19 cellular contexts compared by ENCODE assay signal in the genomic region with DNA sequence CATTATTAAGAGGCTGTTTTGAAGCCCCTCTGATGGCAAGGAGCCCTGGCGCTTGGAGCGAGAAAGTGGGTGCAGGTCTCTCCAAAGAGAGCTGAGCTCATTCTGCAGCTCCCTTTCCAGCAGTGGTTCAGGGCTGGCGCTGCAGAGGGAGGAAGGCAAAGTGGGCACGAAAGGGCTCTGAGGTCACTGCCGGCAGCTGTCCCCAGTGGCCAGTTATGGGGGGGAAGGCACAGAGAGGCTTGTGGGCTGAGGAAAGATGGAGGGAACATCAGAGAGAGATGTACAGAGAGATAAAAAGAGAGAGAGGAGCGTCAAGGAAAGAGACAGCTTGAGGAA.
DNase-seq lines count a peak whose midpoint lies in the region; ATAC-seq and TF ChIP-seq lines count a peak whose summit lies in the region.
"Had no signal": no experiment of that assay in that cellular context is flagged by ENCODE, and none has a peak within 500 bp of the region (broad histone marks: within the 10 kb centered on the region; RNA-seq: fewer than 3 reads in every experiment).

No MANE protein-coding gene starts in this region.

- H3K14ac ChIP-seq in IMR-90 (replicated peaks; ENCODE audit: low read depth, low read length), result no peak overlapping the region

- no peak overlapping the region for H2BK15ac ChIP-seq in IMR-90 (ENCODE audit: low read depth, low read length)

- no peaks in the 10 kb centered on the region for H3K9me1 ChIP-seq in IMR-90 (ENCODE audit: insufficient read depth, low read length)

- BruUV-seq in IMR-90 (replicated peaks; lab: Mats Ljungman, UMichigan), result no TSS peak

- in situ Hi-C loops in IMR-90 (cut with MboI; ENCODE audit: low sequenced_read_pairs) (no loop called here), ACHN (cut with HindIII; ENCODE audit: low pct_ligation_motif_present, low pct_unique_long_range_greater_than_20kb, low sequenced_read_pairs) (no loop called here)

- peak overlapping the region; percentile 92 for H3K4me2 ChIP-seq in IMR-90 (ENCODE audit: low read depth, low read length)

- H3K4ac ChIP-seq in IMR-90 (ENCODE audit: low read depth, low read length), result no peak overlapping the region

- WGBS in IMR-90 (ENCODE audit: extremely low coverage in 2 of 2, insufficient read length in 1 of 2), 2 experiments, result 48% methylated on average over 3 of the region's 6 CpGs; no CpG with 5 or more reads in 1 of the 2 experiments
- WGBS in thyroid gland, 2 donors, result 9 to 11% methylated on average over 6 of the region's 6 CpGs

- H3K9me3 ChIP-seq in IMR-90 (ENCODE audit: control insufficient read depth, insufficient read depth, low read length) (peaks cover 2% of the 10 kb centered on the region), subcutaneous abdominal adipose tissue (ENCODE audit: control insufficient read depth in 5 of 5, low read length in 5 of 5) (peaks cover 0 to 2% (median 0%) of the 10 kb centered on the region in 5 donors), thyroid gland (no peaks in the 10 kb centered on the region)
- H3K9me3 ChIP-seq: Caco-2 had no signal

- no peak overlapping the region for H4K8ac ChIP-seq in IMR-90 (ENCODE audit: low read depth in 2 of 2, low read length in 2 of 2)

- 0 out of 2 replicates have a peak overlapping the region, but pooled peaks have one; percentile 60 for H3K23ac ChIP-seq in IMR-90 (ENCODE audit: low read depth, low read length)

- H3K18ac ChIP-seq in IMR-90 (ENCODE audit: low read depth, low read length), result no peak overlapping the region

- H4K91ac ChIP-seq in IMR-90 (ENCODE audit: insufficient read depth, low read depth, low read length), result no peak overlapping the region; the same call in 1 of the 2 replicates

- CTCF ChIA-PET in IMR-90 (lab: Yijun Ruan, JAX), result interaction anchor here (0.6 to 1.0 kb wide), 4 partner anchors 11 to 1793 kb away, joined by 3 to 6 read pairs (median 4); no protein-coding TSS in a partner anchor

- TF ChIP-seq CTCF in IMR-90 (conservative IDR thresholded peaks at IDR 0.05; ENCODE audit: low read depth, low read length) (no peak), thyroid gland (IDR thresholded peaks at IDR 0.05) (no peak)

- no peak overlapping the region for H3K27ac ChIP-seq in IMR-90 (ENCODE audit: insufficient read depth, low read length)
- no peak overlapping the region for H3K27ac ChIP-seq in subcutaneous abdominal adipose tissue (ENCODE audit: low read depth, low read length)
- H3K27ac ChIP-seq in thyroid gland, result no peak overlapping the region
- H3K27ac ChIP-seq: RWPE1, tibial nerve had no signal

- POLR2A ChIA-PET in IMR-90 (lab: Charles Lee; ENCODE audit: unreplicated experiment), result interaction anchor here (1.4 kb wide), 1 partner anchor 76 kb away, joined by 3 read pairs; a partner anchor contains a TSS

- TF ChIP-seq POLR2A in IMR-90 (IDR thresholded peaks at IDR 0.05; ENCODE audit: low read depth, low read length), result no peak
- TF ChIP-seq POLR2A in thyroid gland (IDR thresholded peaks at IDR 0.05), result no peak

- peak overlapping the region; percentile 85 for H3K4me3 ChIP-seq in IMR-90 (ENCODE audit: insufficient read depth, low read depth, low read length)
- peak overlapping the region; percentile 25 for H3K4me3 ChIP-seq in iPS-11a (ENCODE audit: low read depth, low read length)
- H3K4me3 ChIP-seq in subcutaneous abdominal adipose tissue (ENCODE audit: low read depth in 1 of 5, low read length in 5 of 5), result peak overlapping the region in 3 of 5 donors; percentile 56 to 61 (median 61)
- no peak overlapping the region for H3K4me3 ChIP-seq in thyroid gland (replicated peaks in 1 of 3)

- H2BK5ac ChIP-seq in IMR-90 (ENCODE audit: low read depth, low read length, poor library complexity, severe bottlenecking), result no peak overlapping the region

- H3K36me3 ChIP-seq in IMR-90 (ENCODE audit: control insufficient read depth, insufficient read depth, low read length) (no peaks in the 10 kb centered on the region), subcutaneous abdominal adipose tissue (ENCODE audit: control insufficient read depth in 5 of 5, insufficient read depth in 5 of 5, low read length in 5 of 5) (no peaks in the 10 kb centered on the region), thyroid gland (no peaks in the 10 kb centered on the region)
- H3K36me3 ChIP-seq: tibial nerve had no signal

- dilution Hi-C loops in IMR-90 (cut with HindIII; ENCODE audit: low sequenced_read_pairs, unreplicated experiment), result no loop called here

- no peak overlapping the region for H3K56ac ChIP-seq in IMR-90 (ENCODE audit: extremely low read depth, insufficient read depth, low read length)

- TF ChIP-seq RAD21 in IMR-90 (IDR thresholded peaks at IDR 0.05; ENCODE audit: low read length), result no peak

- no peak overlapping the region for H2BK20ac ChIP-seq in IMR-90 (ENCODE audit: low read depth, low read length)

- H3K27me3 ChIP-seq in IMR-90 (ENCODE audit: control insufficient read depth, insufficient read depth, low read length), result peaks cover 29% of the 10 kb centered on the region
- peaks cover 26 to 45% (median 33%) of the 10 kb centered on the region in 5 donors for H3K27me3 ChIP-seq in subcutaneous abdominal adipose tissue (ENCODE audit: control insufficient read depth in 5 of 5, insufficient read depth in 4 of 5, low read length in 5 of 5)
- peaks cover 26% of the 10 kb centered on the region for H3K27me3 ChIP-seq in thyroid gland

- DNase-seq in NCI-H510A treated with DMSO at 0.1 percent for 48 hours (lab: John Stamatoyannopoulos, UW) (peak; percentile 27), NCI-H510A (lab: John Stamatoyannopoulos, UW) (no peak), IMR-90 (no peak), thyroid gland (no peak), ACHN (no peak)
- DNase-seq: activated CD4-positive, alpha-beta T cell treated with anti-CD3 and anti-CD28 coated beads for 36 hours; activated T-cell treated with anti-CD3 and anti-CD28 coated beads for 4 hours; Caco-2; effector memory CD8-positive, alpha-beta T cell; KG1; naive B cell; NCI-H1436 treated with DMSO at 0.1 percent for 48 hours; NCI-H526 treated with DMSO at 0.1 percent for 48 hours; stimulated activated CD4-positive, alpha-beta T cell treated with anti-CD3 and anti-CD28 coated beads, Interleukin-2, amount 100 ng/mL, for 48 hours had no signal

- H2AFZ ChIP-seq in IMR-90 (replicated peaks; ENCODE audit: low read length, poor library complexity), result peak overlapping the region; percentile 90

- peak; percentile 38 for ATAC-seq in IMR-90 (ENCODE audit: low read depth)
- no peak for ATAC-seq in HG03460 (IDR thresholded peaks at IDR 0.05; ENCODE audit: unreplicated experiment)
- ATAC-seq: activated CD4-positive, alpha-beta T cell treated with anti-CD3 and anti-CD28 coated beads for 36 hours; effector memory CD8-positive, alpha-beta T cell had no signal

- H4K20me1 ChIP-seq in IMR-90 (ENCODE audit: insufficient read depth, low read length), result no peaks in the 10 kb centered on the region

- peak overlapping the region; percentile 30; the same call in 1 of the 2 replicates for H3K9ac ChIP-seq in IMR-90 (ENCODE audit: low read depth, low read length)
- H3K9ac ChIP-seq in subcutaneous abdominal adipose tissue (ENCODE audit: low read length in 5 of 5), result no peak overlapping the region

- intact Hi-C loops in IMR-90 (cut with micrococcal nuclease) (no loop called here), thyroid gland (cut with DNase I) (no loop called here)

- no peaks in the 10 kb centered on the region; a peak in 1 of 4 replicates for H3K79me1 ChIP-seq in IMR-90 (ENCODE audit: low read depth in 1 of 2, low read length in 2 of 2)

- no peaks in the 10 kb centered on the region; the same call in 1 of the 2 replicates for H3K4me1 ChIP-seq in IMR-90 (ENCODE audit: control insufficient read depth, insufficient read depth, low read length)
- peaks cover 0 to 23% (median 17%) of the 10 kb centered on the region in 5 donors for H3K4me1 ChIP-seq in subcutaneous abdominal adipose tissue (ENCODE audit: control insufficient read depth in 5 of 5, insufficient read depth in 5 of 5, low read length in 5 of 5)
- H3K4me1 ChIP-seq in thyroid gland, result peaks cover 5 to 15% of the 10 kb centered on the region in 2 donors
- H3K4me1 ChIP-seq: Caco-2 had no signal

- 0 out of 2 replicates have a peak overlapping the region, but pooled peaks have one; percentile 50 for H2BK120ac ChIP-seq in IMR-90 (ENCODE audit: low read depth, low read length)

- no peak overlapping the region for H2AK5ac ChIP-seq in IMR-90 (ENCODE audit: low read depth, low read length)

- no peak overlapping the region for H4K5ac ChIP-seq in IMR-90 (ENCODE audit: low read depth, low read length)

- H2AK9ac ChIP-seq in IMR-90 (replicated peaks; ENCODE audit: low read depth, low read length, poor library complexity), result no peak overlapping the region

TF ChIP-seq in IMR-90, 13 proteins besides CTCF, POLR2A, EP300 and RAD21 (continues in another document):
- TF ChIP-seq FOS (IDR thresholded peaks at IDR 0.05; ENCODE audit: low read depth, low read length) (no peak), CHD1 (IDR thresholded peaks at IDR 0.05; ENCODE audit: low read depth, low read length) (no peak), BHLHE40 (IDR thresholded peaks at IDR 0.05; ENCODE audit: low read depth, low read length) (no peak), NFE2L2 (IDR thresholded peaks at IDR 0.05; ENCODE audit: low read depth, low read length) (no peak), RFX5 (IDR thresholded peaks at IDR 0.05; ENCODE audit: low read depth, low read length) (no peak), RCOR1 (IDR thresholded peaks at IDR 0.05; ENCODE audit: insufficient replicate concordance, low read length) (no peak), MAFK (IDR thresholded peaks at IDR 0.05; ENCODE audit: low read depth, low read length) (no peak), CEBPB (IDR thresholded peaks at IDR 0.05; ENCODE audit: low read depth, low read length) (no peak)
- TF ChIP-seq, protein P1, sequence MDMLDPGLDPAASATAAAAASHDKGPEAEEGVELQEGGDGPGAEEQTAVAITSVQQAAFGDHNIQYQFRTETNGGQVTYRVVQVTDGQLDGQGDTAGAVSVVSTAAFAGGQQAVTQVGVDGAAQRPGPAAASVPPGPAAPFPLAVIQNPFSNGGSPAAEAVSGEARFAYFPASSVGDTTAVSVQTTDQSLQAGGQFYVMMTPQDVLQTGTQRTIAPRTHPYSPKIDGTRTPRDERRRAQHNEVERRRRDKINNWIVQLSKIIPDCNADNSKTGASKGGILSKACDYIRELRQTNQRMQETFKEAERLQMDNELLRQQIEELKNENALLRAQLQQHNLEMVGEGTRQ (IDR thresholded peaks at IDR 0.05; ENCODE audit: low read depth, low read length), result no peak
- TF ChIP-seq, protein P2, sequence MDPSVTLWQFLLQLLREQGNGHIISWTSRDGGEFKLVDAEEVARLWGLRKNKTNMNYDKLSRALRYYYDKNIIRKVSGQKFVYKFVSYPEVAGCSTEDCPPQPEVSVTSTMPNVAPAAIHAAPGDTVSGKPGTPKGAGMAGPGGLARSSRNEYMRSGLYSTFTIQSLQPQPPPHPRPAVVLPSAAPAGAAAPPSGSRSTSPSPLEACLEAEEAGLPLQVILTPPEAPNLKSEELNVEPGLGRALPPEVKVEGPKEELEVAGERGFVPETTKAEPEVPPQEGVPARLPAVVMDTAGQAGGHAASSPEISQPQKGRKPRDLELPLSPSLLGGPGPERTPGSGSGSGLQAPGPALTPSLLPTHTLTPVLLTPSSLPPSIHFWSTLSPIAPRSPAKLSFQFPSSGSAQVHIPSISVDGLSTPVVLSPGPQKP (IDR thresholded peaks at IDR 0.05; ENCODE audit: borderline replicate concordance, low read depth, low read length), result no peak

Comparison
In these comparisons a context has a peak if more than half of its experiments do, and no peak if none do; other contexts are left out.
1. H3K4me3 ChIP-seq: peak in IMR-90 (single experiment), iPS-11a (single experiment) and subcutaneous abdominal adipose tissue (3 of 5); none in thyroid gland (0 of 3).